Comparison of ENCODE assay signal across 28 cellular contexts in the genomic region with DNA sequence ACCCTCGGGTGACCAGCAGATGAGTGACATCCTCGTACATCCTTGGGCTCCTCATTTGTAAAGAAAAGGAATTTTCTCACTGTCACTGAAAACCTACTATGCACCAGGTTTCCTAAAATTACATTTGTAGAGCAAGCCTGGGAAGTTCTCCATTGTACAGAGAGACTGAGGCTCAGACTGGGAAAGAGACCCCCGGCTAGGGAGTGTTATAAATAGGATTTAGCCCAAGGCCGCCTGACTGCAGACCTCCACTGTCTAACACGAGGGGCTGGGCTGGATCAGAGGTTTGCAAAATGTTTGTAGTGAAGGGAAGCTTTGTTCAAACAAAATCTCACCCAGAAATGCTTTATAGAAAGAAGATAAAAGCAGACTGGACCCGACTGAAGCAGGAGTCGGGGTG.
"Had no signal": no experiment of that assay in that cellular context is flagged by ENCODE, and none has a peak within 500 bp of the region (broad histone marks: within the 10 kb centered on the region; RNA-seq: fewer than 3 reads in every experiment).

No MANE protein-coding gene starts in this region.

- H3K4me1 ChIP-seq: psoas muscle, right lobe of liver, thyroid gland, tibial nerve, upper lobe of left lung, vagina had no signal

- H3K36me3 Mint-ChIP-seq: naive thymus-derived CD8-positive, alpha-beta T cell; natural killer cell treated with Interleukin-12 subunit alpha and Interleukin-12 subunit beta and Interleukin-15 and Interleukin-18, amount 100 ng/mL, for 72 hours; stimulated activated effector memory CD8-positive, alpha-beta T cell treated with anti-CD3 and anti-CD28 coated beads, Interleukin-12 subunit alpha, Interleukin-12 subunit beta, amount 100 ng/mL, for 72 hours; stimulated activated naive B cell treated with anti-CD40 and anti-IgM and Interleukin-4, amounts not matched to agents 10 μg/mL and 1 μg/mL and 100 μg/mL, for 72 hours had no signal

- H3K9me3 ChIP-seq: neutrophil, pancreas, psoas muscle, right lobe of liver, sigmoid colon, stomach, thoracic aorta, thyroid gland, tibial nerve, upper lobe of left lung, vagina had no signal

- H3K4me3 Mint-ChIP-seq: naive thymus-derived CD8-positive, alpha-beta T cell; natural killer cell treated with Interleukin-12 subunit alpha and Interleukin-12 subunit beta and Interleukin-15 and Interleukin-18, amount 100 ng/mL, for 72 hours; nephron progenitor cell; neural crest cell; stimulated activated effector memory CD8-positive, alpha-beta T cell treated with anti-CD3 and anti-CD28 coated beads, Interleukin-12 subunit alpha, Interleukin-12 subunit beta, amount 100 ng/mL, for 72 hours; stimulated activated naive B cell treated with anti-CD40 and anti-IgM and Interleukin-4, amounts not matched to agents 10 μg/mL and 1 μg/mL and 100 μg/mL, for 72 hours; stimulated activated naive CD8-positive, alpha-beta T cell treated with anti-CD3 and anti-CD28 coated beads, Interleukin-15, Interleukin-2, amounts not matched to agents 100 ng/mL and 50 ng/mL, for 24 hours had no signal

- ATAC-seq: naive thymus-derived CD8-positive, alpha-beta T cell; natural killer cell treated with Interleukin-12 subunit alpha and Interleukin-12 subunit beta and Interleukin-15 and Interleukin-18, amount 100 ng/mL, for 72 hours; pancreas; psoas muscle; right cardiac atrium; right lobe of liver; stimulated activated effector memory CD8-positive, alpha-beta T cell treated with anti-CD3 and anti-CD28 coated beads, Interleukin-12 subunit alpha, Interleukin-12 subunit beta, amount 100 ng/mL, for 72 hours; stimulated activated naive B cell treated with anti-CD40 and anti-IgM and Interleukin-4, amounts not matched to agents 10 μg/mL and 1 μg/mL and 100 μg/mL, for 72 hours had no signal

- H3K36me3 ChIP-seq: neutrophil, pancreas, right lobe of liver, sigmoid colon, stomach, thoracic aorta, thyroid gland, tibial nerve, upper lobe of left lung, vagina had no signal

- H3K27me3 Mint-ChIP-seq: stimulated activated naive CD8-positive, alpha-beta T cell treated with anti-CD3 and anti-CD28 coated beads, Interleukin-15, Interleukin-2, amounts not matched to agents 100 ng/mL and 50 ng/mL, for 24 hours had no signal

- H3K27me3 ChIP-seq: right lobe of liver, thyroid gland, upper lobe of left lung, vagina had no signal

- H3K4me3 ChIP-seq: pancreas, psoas muscle, right lobe of liver, sigmoid colon, stomach, thoracic aorta, thyroid gland, tibial nerve, upper lobe of left lung, vagina had no signal

- DNase-seq: naive thymus-derived CD8-positive, alpha-beta T cell; nephron progenitor cell; nucleus accumbens; psoas muscle; right cardiac atrium; right lobe of liver; sigmoid colon; small intestine; stimulated activated CD4-positive, alpha-beta T cell treated with anti-CD3 and anti-CD28 coated beads, Interleukin-15, amount 100 ng/mL, for 24 hours; stimulated activated CD4-positive, alpha-beta T cell treated with anti-CD3 and anti-CD28 coated beads, Interleukin-2, amount 100 ng/mL, for 24 hours; stimulated activated CD4-positive, alpha-beta T cell treated with anti-CD3 and anti-CD28 coated beads, Interleukin-2, amount 100 ng/mL, for 48 hours; stimulated activated CD4-positive, alpha-beta T cell treated with anti-CD3 and anti-CD28 coated beads, Interleukin-4, amount 100 ng/mL, for 24 hours; stimulated activated naive B cell treated with anti-CD40 and anti-IgM and Interleukin-4, amounts not matched to agents 10 μg/mL and 1 μg/mL and 100 μg/mL, for 72 hours; stimulated activated naive CD4-positive, alpha-beta T cell treated with Interleukin-2 at 50 U/mL for 16 hours; stomach; thyroid gland; trophoblast cell; upper lobe of left lung had no signal

- H3K9me3 Mint-ChIP-seq: natural killer cell treated with Interleukin-12 subunit alpha and Interleukin-12 subunit beta and Interleukin-15 and Interleukin-18, amount 100 ng/mL, for 72 hours; nephron progenitor cell; neural crest cell; stimulated activated effector memory CD8-positive, alpha-beta T cell treated with anti-CD3 and anti-CD28 coated beads, Interleukin-12 subunit alpha, Interleukin-12 subunit beta, amount 100 ng/mL, for 72 hours; stimulated activated naive CD8-positive, alpha-beta T cell treated with anti-CD3 and anti-CD28 coated beads, Interleukin-15, Interleukin-2, amounts not matched to agents 100 ng/mL and 50 ng/mL, for 24 hours had no signal

- H3K4me1 Mint-ChIP-seq: neural crest cell; stimulated activated effector memory CD8-positive, alpha-beta T cell treated with anti-CD3 and anti-CD28 coated beads, Interleukin-12 subunit alpha, Interleukin-12 subunit beta, amount 100 ng/mL, for 72 hours; stimulated activated naive B cell treated with anti-CD40 and anti-IgM and Interleukin-4, amounts not matched to agents 10 μg/mL and 1 μg/mL and 100 μg/mL, for 72 hours had no signal

- H3K27ac Mint-ChIP-seq: naive thymus-derived CD8-positive, alpha-beta T cell; natural killer cell treated with Interleukin-12 subunit alpha and Interleukin-12 subunit beta and Interleukin-15 and Interleukin-18, amount 100 ng/mL, for 72 hours; nephron progenitor cell; progenitor cell of endocrine pancreas; stimulated activated effector memory CD8-positive, alpha-beta T cell treated with anti-CD3 and anti-CD28 coated beads, Interleukin-12 subunit alpha, Interleukin-12 subunit beta, amount 100 ng/mL, for 72 hours; stimulated activated naive B cell treated with anti-CD40 and anti-IgM and Interleukin-4, amounts not matched to agents 10 μg/mL and 1 μg/mL and 100 μg/mL, for 72 hours; stimulated activated naive CD8-positive, alpha-beta T cell treated with anti-CD3 and anti-CD28 coated beads, Interleukin-15, Interleukin-2, amounts not matched to agents 100 ng/mL and 50 ng/mL, for 24 hours had no signal

- H3K27ac ChIP-seq: neutrophil, pancreas, psoas muscle, right lobe of liver, sigmoid colon, stomach, thoracic aorta, thyroid gland, tibial nerve, upper lobe of left lung, vagina had no signal
